In the genomic region with DNA sequence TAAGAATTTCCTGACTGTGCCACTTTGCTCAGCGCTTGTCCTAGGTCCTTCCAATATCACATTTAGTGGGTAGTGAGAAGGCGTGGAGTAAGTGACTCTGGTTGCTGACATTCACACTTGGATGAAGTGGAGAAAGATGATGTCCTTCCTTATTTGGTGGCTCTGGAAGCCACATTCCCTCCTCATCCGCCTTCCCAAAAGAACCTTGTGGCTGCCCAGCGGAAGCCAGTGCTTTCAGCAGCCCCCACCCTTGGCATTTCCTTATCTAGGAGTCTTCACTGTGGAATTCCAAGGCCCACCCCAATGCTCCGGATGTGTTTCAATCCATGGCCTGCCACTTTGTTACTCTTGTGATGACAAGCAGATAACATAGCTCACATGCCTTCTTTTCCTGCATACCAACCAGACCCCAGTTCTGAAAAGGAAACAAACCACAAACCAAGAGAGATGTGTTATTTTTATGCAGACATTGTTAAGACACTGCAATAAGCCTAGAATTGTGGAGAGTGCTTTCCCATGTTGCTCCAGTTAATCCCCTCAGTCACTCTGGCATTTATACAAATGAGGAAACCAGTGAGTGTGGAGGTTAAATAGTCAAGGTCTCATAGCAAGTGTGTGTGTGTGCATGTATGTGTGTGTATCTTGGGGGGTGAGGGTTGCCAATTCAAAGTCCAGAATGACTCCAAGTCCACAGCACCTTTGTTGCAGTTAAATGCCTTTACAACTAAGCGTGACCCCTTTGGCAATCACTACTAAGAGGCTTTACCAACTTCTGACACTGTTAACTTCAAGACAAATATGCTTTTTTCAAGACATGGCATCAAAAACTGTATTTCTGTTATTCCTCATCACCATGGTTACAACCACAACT, we compare ENCODE assay signal across 1 cellular context.
TF ChIP-seq lines count a peak whose summit lies in the region.

No MANE protein-coding gene starts in this region.

TF ChIP-seq in A549, 52 proteins besides CTCF, POLR2A, EP300 and RAD21 (continued from another document):
- no peak for TF ChIP-seq NPAS2 (CRISPR knock-in tag; IDR thresholded peaks at IDR 0.05; ENCODE audit: borderline replicate concordance)
- TF ChIP-seq MYC (IDR thresholded peaks at IDR 0.05; ENCODE audit: borderline replicate concordance, low read length), result no peak
- no peak for TF ChIP-seq HEYL (CRISPR knock-in tag; IDR thresholded peaks at IDR 0.05)
- no peak for TF ChIP-seq HOXB13 (CRISPR knock-in tag; IDR thresholded peaks at IDR 0.05; ENCODE audit: low read depth)
- TF ChIP-seq RARB (CRISPR knock-in tag; IDR thresholded peaks at IDR 0.05), result 0 out of 2 replicates have a peak, but pooled peaks have one; percentile 16
- TF ChIP-seq FOXS1 (CRISPR knock-in tag; IDR thresholded peaks at IDR 0.05), result peak; percentile 21; the same call in 1 of the 2 replicates
- TF ChIP-seq ZSCAN20 (CRISPR knock-in tag; IDR thresholded peaks at IDR 0.05), result no peak
- TF ChIP-seq, protein P1, sequence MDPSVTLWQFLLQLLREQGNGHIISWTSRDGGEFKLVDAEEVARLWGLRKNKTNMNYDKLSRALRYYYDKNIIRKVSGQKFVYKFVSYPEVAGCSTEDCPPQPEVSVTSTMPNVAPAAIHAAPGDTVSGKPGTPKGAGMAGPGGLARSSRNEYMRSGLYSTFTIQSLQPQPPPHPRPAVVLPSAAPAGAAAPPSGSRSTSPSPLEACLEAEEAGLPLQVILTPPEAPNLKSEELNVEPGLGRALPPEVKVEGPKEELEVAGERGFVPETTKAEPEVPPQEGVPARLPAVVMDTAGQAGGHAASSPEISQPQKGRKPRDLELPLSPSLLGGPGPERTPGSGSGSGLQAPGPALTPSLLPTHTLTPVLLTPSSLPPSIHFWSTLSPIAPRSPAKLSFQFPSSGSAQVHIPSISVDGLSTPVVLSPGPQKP (IDR thresholded peaks at IDR 0.05; ENCODE audit: low read depth, low read length), result no peak
- TF ChIP-seq PHF8 (IDR thresholded peaks at IDR 0.05; ENCODE audit: borderline replicate concordance, low read depth), result no peak
- 0 out of 2 replicates have a peak, but pooled peaks have one; percentile 7 for TF ChIP-seq HOXB5 (CRISPR knock-in tag; IDR thresholded peaks at IDR 0.05)
- TF ChIP-seq ESRRA (IDR thresholded peaks at IDR 0.05; ENCODE audit: borderline replicate concordance, low read length), result no peak
- TF ChIP-seq CEBPB (IDR thresholded peaks at IDR 0.05), result peak in 1 of 2 experiments; percentile 54; a peak in 1 of 4 replicates
- TF ChIP-seq, protein P2, sequence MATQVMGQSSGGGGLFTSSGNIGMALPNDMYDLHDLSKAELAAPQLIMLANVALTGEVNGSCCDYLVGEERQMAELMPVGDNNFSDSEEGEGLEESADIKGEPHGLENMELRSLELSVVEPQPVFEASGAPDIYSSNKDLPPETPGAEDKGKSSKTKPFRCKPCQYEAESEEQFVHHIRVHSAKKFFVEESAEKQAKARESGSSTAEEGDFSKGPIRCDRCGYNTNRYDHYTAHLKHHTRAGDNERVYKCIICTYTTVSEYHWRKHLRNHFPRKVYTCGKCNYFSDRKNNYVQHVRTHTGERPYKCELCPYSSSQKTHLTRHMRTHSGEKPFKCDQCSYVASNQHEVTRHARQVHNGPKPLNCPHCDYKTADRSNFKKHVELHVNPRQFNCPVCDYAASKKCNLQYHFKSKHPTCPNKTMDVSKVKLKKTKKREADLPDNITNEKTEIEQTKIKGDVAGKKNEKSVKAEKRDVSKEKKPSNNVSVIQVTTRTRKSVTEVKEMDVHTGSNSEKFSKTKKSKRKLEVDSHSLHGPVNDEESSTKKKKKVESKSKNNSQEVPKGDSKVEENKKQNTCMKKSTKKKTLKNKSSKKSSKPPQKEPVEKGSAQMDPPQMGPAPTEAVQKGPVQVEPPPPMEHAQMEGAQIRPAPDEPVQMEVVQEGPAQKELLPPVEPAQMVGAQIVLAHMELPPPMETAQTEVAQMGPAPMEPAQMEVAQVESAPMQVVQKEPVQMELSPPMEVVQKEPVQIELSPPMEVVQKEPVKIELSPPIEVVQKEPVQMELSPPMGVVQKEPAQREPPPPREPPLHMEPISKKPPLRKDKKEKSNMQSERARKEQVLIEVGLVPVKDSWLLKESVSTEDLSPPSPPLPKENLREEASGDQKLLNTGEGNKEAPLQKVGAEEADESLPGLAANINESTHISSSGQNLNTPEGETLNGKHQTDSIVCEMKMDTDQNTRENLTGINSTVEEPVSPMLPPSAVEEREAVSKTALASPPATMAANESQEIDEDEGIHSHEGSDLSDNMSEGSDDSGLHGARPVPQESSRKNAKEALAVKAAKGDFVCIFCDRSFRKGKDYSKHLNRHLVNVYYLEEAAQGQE (IDR thresholded peaks at IDR 0.05), result no peak
- TF ChIP-seq, protein P3, sequence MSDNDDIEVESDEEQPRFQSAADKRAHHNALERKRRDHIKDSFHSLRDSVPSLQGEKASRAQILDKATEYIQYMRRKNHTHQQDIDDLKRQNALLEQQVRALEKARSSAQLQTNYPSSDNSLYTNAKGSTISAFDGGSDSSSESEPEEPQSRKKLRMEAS (IDR thresholded peaks at IDR 0.05), result peak; percentile 46
- TF ChIP-seq HDAC2 (IDR thresholded peaks at IDR 0.05), result no peak
- TF ChIP-seq ZFP36 (IDR thresholded peaks at IDR 0.05; ENCODE audit: borderline replicate concordance, partially characterized antibody), result no peak
- no peak for TF ChIP-seq HOXA7 (CRISPR knock-in tag; IDR thresholded peaks at IDR 0.05)
- no peak for TF ChIP-seq TP53 (CRISPR knock-in tag; IDR thresholded peaks at IDR 0.05)
- TF ChIP-seq CHD4 (IDR thresholded peaks at IDR 0.05; ENCODE audit: borderline replicate concordance), result no peak
- peak; percentile 96 for TF ChIP-seq GATA3 (IDR thresholded peaks at IDR 0.05; ENCODE audit: borderline replicate concordance)
- no peak for TF ChIP-seq ZC3H11A (IDR thresholded peaks at IDR 0.05)
- TF ChIP-seq JUNB (IDR thresholded peaks at IDR 0.05), result no peak
- no peak for TF ChIP-seq EHMT2 (IDR thresholded peaks at IDR 0.05; ENCODE audit: low read depth)
